Comparison of ENCODE assay signal across 17 cellular contexts in genomic region chr14:56112781-56113180, GRCh38.
"Had no signal": no experiment of that assay in that cellular context is flagged by ENCODE, and none has a peak within 500 bp of the region (broad histone marks: within the 10 kb centered on the region; RNA-seq: fewer than 3 reads in every experiment).

No MANE protein-coding gene starts in this region.

- ATAC-seq: activated CD8-positive, alpha-beta memory T cell treated with anti-CD3 and anti-CD28 coated beads, Interleukin-2, amount 10 ng/mL, durations not matched to agents 7 days and 5 days; activated naive CD8-positive, alpha-beta T cell treated with anti-CD3 and anti-CD28 coated beads, Interleukin-2, amount 50 U/mL, for 24 hours; natural killer cell treated with Interleukin-12 subunit alpha and Interleukin-12 subunit beta and Interleukin-15 and Interleukin-18, amount 100 ng/mL, for 72 hours had no signal

- H3K27me3 Mint-ChIP-seq: activated naive CD8-positive, alpha-beta T cell treated with anti-CD3 and anti-CD28 coated beads, Interleukin-2, amount 50 U/mL, for 24 hours had no signal

- H3K4me3 Mint-ChIP-seq: activated CD8-positive, alpha-beta memory T cell treated with anti-CD3 and anti-CD28 coated beads, Interleukin-2, amount 10 ng/mL, durations not matched to agents 7 days and 5 days; activated naive CD4-positive, alpha-beta T cell treated with anti-CD3 and anti-CD28 coated beads for 36 hours; activated naive CD8-positive, alpha-beta T cell treated with anti-CD3 and anti-CD28 coated beads, Interleukin-2, amount 50 U/mL, for 24 hours; natural killer cell treated with Interleukin-12 subunit alpha and Interleukin-12 subunit beta and Interleukin-15 and Interleukin-18, amount 100 ng/mL, for 72 hours had no signal

- DNase-seq: activated CD4-positive, alpha-beta T cell treated with anti-CD3 and anti-CD28 coated beads, Interleukin-2, amount 50 U/mL, for 48 hours; activated CD8-positive, alpha-beta memory T cell treated with anti-CD3 and anti-CD28 coated beads, Interleukin-2, amount 10 ng/mL, durations not matched to agents 7 days and 5 days; activated naive CD4-positive, alpha-beta T cell treated with anti-CD3 and anti-CD28 coated beads for 36 hours; activated naive CD8-positive, alpha-beta T cell treated with anti-CD3 and anti-CD28 coated beads, Interleukin-2, amount 50 U/mL, for 24 hours; activated T-cell treated with anti-CD3 and anti-CD28 coated beads, Interleukin-2, amount 50 U/mL, for 1 hour; aorta; effector CD8-positive, alpha-beta T cell; foreskin fibroblast; hypothalamus; mesendoderm; nucleus accumbens; posterior cingulate gyrus; retina; stimulated activated CD4-positive, alpha-beta T cell treated with anti-CD3 and anti-CD28 coated beads, Interleukin-12 subunit alpha, Interleukin-12 subunit beta, amount 100 ng/mL, for 4 hours; stimulated activated CD4-positive, alpha-beta T cell treated with anti-CD3 and anti-CD28 coated beads, Interleukin-2, amount 100 ng/mL, for 24 hours had no signal

- H3K9me3 Mint-ChIP-seq: activated naive CD4-positive, alpha-beta T cell treated with anti-CD3 and anti-CD28 coated beads for 36 hours; activated naive CD8-positive, alpha-beta T cell treated with anti-CD3 and anti-CD28 coated beads, Interleukin-2, amount 50 U/mL, for 24 hours; activated T-helper 2 cell treated with anti-CD3 and anti-CD28 coated beads, Interferon-gamma antibody, Interleukin-2, Interleukin-4, amounts not matched to agents 10 μg/mL and 5 μg/mL and 100 μg/mL, durations not matched to agents 14 hours and 24 hours and 36 hours; natural killer cell treated with Interleukin-12 subunit alpha and Interleukin-12 subunit beta and Interleukin-15 and Interleukin-18, amount 100 ng/mL, for 72 hours had no signal

- H3K27ac Mint-ChIP-seq: activated CD8-positive, alpha-beta memory T cell treated with anti-CD3 and anti-CD28 coated beads, Interleukin-2, amount 10 ng/mL, durations not matched to agents 7 days and 5 days; activated naive CD4-positive, alpha-beta T cell treated with anti-CD3 and anti-CD28 coated beads for 36 hours; activated naive CD8-positive, alpha-beta T cell treated with anti-CD3 and anti-CD28 coated beads, Interleukin-2, amount 50 U/mL, for 24 hours; activated T-helper 2 cell treated with anti-CD3 and anti-CD28 coated beads, Interferon-gamma antibody, Interleukin-2, Interleukin-4, amounts not matched to agents 10 μg/mL and 5 μg/mL and 100 μg/mL, durations not matched to agents 14 hours and 24 hours and 36 hours; natural killer cell treated with Interleukin-12 subunit alpha and Interleukin-12 subunit beta and Interleukin-15 and Interleukin-18, amount 100 ng/mL, for 72 hours had no signal

- H3K36me3 Mint-ChIP-seq: activated CD8-positive, alpha-beta memory T cell treated with anti-CD3 and anti-CD28 coated beads, Interleukin-2, amount 10 ng/mL, durations not matched to agents 7 days and 5 days; natural killer cell treated with Interleukin-12 subunit alpha and Interleukin-12 subunit beta and Interleukin-15 and Interleukin-18, amount 100 ng/mL, for 72 hours had no signal
